8 cellular contexts compared by ENCODE assay signal in genomic region chr12:92505373-92506340, GRCh38.
DNase-seq lines count a peak whose midpoint lies in the region; ATAC-seq and TF ChIP-seq lines count a peak whose summit lies in the region.

No MANE protein-coding gene starts in this region.

- H3K27ac ChIP-seq in HUES64 (ENCODE audit: low read depth, low read length) (no peak overlapping the region), endodermal cell (ENCODE audit: low read depth, low read length) (peak overlapping the region; percentile 76), substantia nigra (ENCODE audit: low read depth, low read length, poor library complexity, severe bottlenecking) (peak overlapping the region; percentile 77)

- H3K27me3 Mint-ChIP-seq in endodermal cell (ENCODE audit: insufficient read depth) (no peaks in the 10 kb centered on the region), nephron (ENCODE audit: low read depth) (no peaks in the 10 kb centered on the region)

- H3K9me3 ChIP-seq in HUES64 (ENCODE audit: insufficient read depth, low read depth, low read length) (no peaks in the 10 kb centered on the region), endodermal cell (ENCODE audit: control insufficient read depth, low read length) (no peaks in the 10 kb centered on the region)

- ATAC-seq in GM18498 (IDR thresholded peaks at IDR 0.05; ENCODE audit: unreplicated experiment) (peak; percentile 33), GM21526 (IDR thresholded peaks at IDR 0.05; ENCODE audit: low FRiP score, unreplicated experiment) (no peak)

- H3K4me3 ChIP-seq in HUES64 (ENCODE audit: low read length), result no peak overlapping the region
- H3K4me3 ChIP-seq in endodermal cell (ENCODE audit: low read length), result no peak overlapping the region

- H3K4me3 Mint-ChIP-seq in endodermal cell, result no peak overlapping the region
- peak overlapping the region; percentile 58 to 78 (median 62) for H3K4me3 Mint-ChIP-seq in nephron

- no peaks in the 10 kb centered on the region for H3K36me3 Mint-ChIP-seq in endodermal cell (ENCODE audit: low read depth)
- no peaks in the 10 kb centered on the region for H3K36me3 Mint-ChIP-seq in nephron (ENCODE audit: low read depth)

- H3K36me3 ChIP-seq in HUES64 (ENCODE audit: insufficient read depth, low read length), result no peaks in the 10 kb centered on the region
- no peaks in the 10 kb centered on the region for H3K36me3 ChIP-seq in endodermal cell (ENCODE audit: control insufficient read depth, insufficient read depth, low read length)

- H3K4me1 ChIP-seq in HUES64 (ENCODE audit: insufficient read depth, low read length) (peaks cover 18% of the 10 kb centered on the region), endodermal cell (ENCODE audit: control insufficient read depth, insufficient read depth, low read length) (peaks cover 6% of the 10 kb centered on the region)

- no peaks in the 10 kb centered on the region for H3K27me3 ChIP-seq in HUES64 (ENCODE audit: insufficient read depth, low read length)
- no peaks in the 10 kb centered on the region for H3K27me3 ChIP-seq in endodermal cell (ENCODE audit: control insufficient read depth, insufficient read depth, low read length, poor library complexity, severe bottlenecking)

- H3K4me1 Mint-ChIP-seq in endodermal cell, result peaks cover 25% of the 10 kb centered on the region
- H3K4me1 Mint-ChIP-seq in nephron, result peaks cover 45% of the 10 kb centered on the region

- DNase-seq in activated CD4-positive, alpha-beta T cell treated with anti-CD3 and anti-CD28 coated beads, Interleukin-2, amount 50 U/mL, for 48 hours, result peak; percentile 58 to 72
- DNase-seq in endodermal cell (no peak), substantia nigra (lab: John Stamatoyannopoulos, UW) (peak in 23 of 49 donors; percentile 3 to 39 (median 15)), SW 1271 (lab: John Stamatoyannopoulos, UW) (no peak)

- TF ChIP-seq CTCF in endodermal cell (conservative IDR thresholded peaks at IDR 0.05) (no peak), nephron (IDR thresholded peaks at IDR 0.05; ENCODE audit: unreplicated experiment in 3 of 3) (no peak)

- H3K27ac Mint-ChIP-seq in endodermal cell, result no peak overlapping the region
- H3K27ac Mint-ChIP-seq in nephron, result peak overlapping the region; percentile 95 to 97 (median 97)

- H3K9me3 Mint-ChIP-seq in endodermal cell (no peaks in the 10 kb centered on the region), nephron (no peaks in the 10 kb centered on the region)

- 79% methylated on average over 4 of the region's 10 CpGs for WGBS in HUES64
- WGBS in endodermal cell (ENCODE audit: insufficient coverage in 1 of 2, insufficient read length in 1 of 2), 2 experiments, result 77% methylated on average over 4 of the region's 10 CpGs; no CpG with 5 or more reads in 1 of the 2 experiments

- H3K9ac ChIP-seq in HUES64 (ENCODE audit: low read depth, low read length) (peak overlapping the region; percentile 32; the same call in 1 of the 2 replicates), endodermal cell (ENCODE audit: extremely low read depth, low read length, poor library complexity, severe bottlenecking) (no peak overlapping the region)

Comparison
In these comparisons a context has a peak if more than half of its experiments do, and no peak if none do; other contexts are left out.
1. DNase-seq: peak in activated CD4-positive, alpha-beta T cell treated with anti-CD3 and anti-CD28 coated beads, Interleukin-2, amount 50 U/mL, for 48 hours (2 of 2); none in endodermal cell (single experiment) and SW 1271 (0 of 2).